Comparison of ENCODE assay signal across 2 cellular contexts in the genomic region with DNA sequence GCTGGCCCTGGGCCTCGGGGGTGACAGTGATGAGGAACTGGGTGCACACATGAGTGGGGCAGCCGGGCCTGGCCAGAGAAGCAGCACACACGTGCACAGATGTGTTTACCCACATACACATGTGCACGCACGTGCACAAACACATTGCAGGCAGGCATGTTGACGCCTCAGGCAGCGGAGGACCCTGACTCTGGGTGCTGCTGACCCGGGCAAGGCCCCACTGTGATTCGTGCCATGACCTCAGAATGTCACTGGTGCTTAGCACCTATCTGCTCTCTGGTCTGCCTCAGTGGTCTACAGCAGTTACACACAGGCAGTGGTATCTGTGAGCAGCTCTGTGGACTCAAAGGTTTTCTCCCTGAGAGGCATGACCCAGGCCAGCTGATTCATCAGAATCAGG. TPM values are rescaled to one million over a fixed set of nuclear protein-coding genes. Genes with fewer than 3 reads are reported as not detected.
"Had no signal": no experiment of that assay in that cellular context is flagged by ENCODE, and none has a peak within 500 bp of the region (broad histone marks: within the 10 kb centered on the region; RNA-seq: fewer than 3 reads in every experiment).

Gene TBC1D3G, plus strand, starts transcription at position 301 of the 400 bp plus-strand sequence. CDS start 1,528 bp downstream, outside the sequence.

RNA-seq across cellular contexts. Expression of gene TBC1D3G, which starts in this region (rescaled TPM):
- total RNA-seq: G401, GM12878 had no signal
- polyA plus RNA-seq: GM12878 had no signal
